ENCODE assay signal across 1 cellular context in genomic region chr2:222864296-222864695, GRCh38.
TF ChIP-seq lines count a peak whose summit lies in the region.

No MANE protein-coding gene starts in this region.

TF ChIP-seq in HepG2, 621 proteins besides CTCF, POLR2A, EP300 and RAD21 (continued from another document and continues in another):
- TF ChIP-seq ZSCAN5A (CRISPR knock-in tag; IDR thresholded peaks at IDR 0.05; ENCODE audit: borderline replicate concordance) (no peak), ZNF44 (CRISPR knock-in tag; IDR thresholded peaks at IDR 0.05) (no peak), GTF2F1 (IDR thresholded peaks at IDR 0.05; ENCODE audit: low read length) (no peak), HOMEZ (CRISPR knock-in tag; IDR thresholded peaks at IDR 0.05; ENCODE audit: low read depth) (no peak), ZSCAN25 (CRISPR knock-in tag; IDR thresholded peaks at IDR 0.05) (no peak), IKZF1 (IDR thresholded peaks at IDR 0.05) (no peak), ZNF142 (CRISPR knock-in tag; IDR thresholded peaks at IDR 0.05) (no peak), IRF9 (CRISPR knock-in tag; IDR thresholded peaks at IDR 0.05; ENCODE audit: borderline replicate concordance) (no peak), TRIM24 (CRISPR knock-in tag; IDR thresholded peaks at IDR 0.05) (no peak), SP2 (CRISPR knock-in tag; IDR thresholded peaks at IDR 0.05) (no peak), ZSCAN21 (CRISPR knock-in tag; IDR thresholded peaks at IDR 0.05; ENCODE audit: borderline replicate concordance) (no peak), ZBTB3 (CRISPR knock-in tag; IDR thresholded peaks at IDR 0.05; ENCODE audit: borderline replicate concordance, low read depth) (no peak), HMG20A (CRISPR knock-in tag; IDR thresholded peaks at IDR 0.05; ENCODE audit: borderline replicate concordance) (no peak), SIX4 (CRISPR knock-in tag; IDR thresholded peaks at IDR 0.05) (no peak), ZNF883 (CRISPR knock-in tag; IDR thresholded peaks at IDR 0.05; ENCODE audit: not compliant biosample characterization) (no peak), MXD1 (CRISPR knock-in tag; IDR thresholded peaks at IDR 0.05) (no peak), ASH2L (IDR thresholded peaks at IDR 0.05; ENCODE audit: insufficient read length, low read depth, low read length) (no peak), JARID2 (CRISPR knock-in tag; IDR thresholded peaks at IDR 0.05; ENCODE audit: insufficient replicate concordance) (no peak), TFDP2 (CRISPR knock-in tag; IDR thresholded peaks at IDR 0.05) (no peak), ZFP36L1 (CRISPR knock-in tag; IDR thresholded peaks at IDR 0.05) (no peak), ZMAT5 (CRISPR knock-in tag; IDR thresholded peaks at IDR 0.05; ENCODE audit: borderline replicate concordance, low read depth) (no peak), FOXP1 (IDR thresholded peaks at IDR 0.05) (no peak), FOXP1 (CRISPR knock-in tag; IDR thresholded peaks at IDR 0.05) (no peak), SMAD9 (CRISPR knock-in tag; IDR thresholded peaks at IDR 0.05) (no peak), KLF6 (CRISPR knock-in tag; IDR thresholded peaks at IDR 0.05) (0 out of 2 replicates have a peak, but pooled peaks have one; percentile 17), ZNF12 (CRISPR knock-in tag; IDR thresholded peaks at IDR 0.05) (no peak), PATZ1 (CRISPR knock-in tag; IDR thresholded peaks at IDR 0.05) (no peak), CSRNP1 (CRISPR knock-in tag; IDR thresholded peaks at IDR 0.05) (0 out of 2 replicates have a peak, but pooled peaks have one; percentile 28), ZNF7 (CRISPR knock-in tag; IDR thresholded peaks at IDR 0.05) (no peak), HNRNPL (IDR thresholded peaks at IDR 0.05; ENCODE audit: low read depth, low read length) (no peak), UBTF (CRISPR knock-in tag; IDR thresholded peaks at IDR 0.05) (no peak), CEBPG (CRISPR knock-in tag; IDR thresholded peaks at IDR 0.05) (0 out of 2 replicates have a peak, but pooled peaks have one; percentile 27), ZNF343 (CRISPR knock-in tag; IDR thresholded peaks at IDR 0.05) (no peak), SETDB1 (CRISPR knock-in tag; IDR thresholded peaks at IDR 0.05; ENCODE audit: borderline replicate concordance) (no peak), ZNF598 (CRISPR knock-in tag; IDR thresholded peaks at IDR 0.05; ENCODE audit: borderline replicate concordance) (no peak), GABPA (IDR thresholded peaks at IDR 0.05; ENCODE audit: low read depth, low read length) (no peak), GABPA (CRISPR knock-in tag; IDR thresholded peaks at IDR 0.05; ENCODE audit: low read depth) (no peak), ZSCAN20 (CRISPR knock-in tag; IDR thresholded peaks at IDR 0.05; ENCODE audit: borderline replicate concordance) (no peak), ZNF772 (CRISPR knock-in tag; IDR thresholded peaks at IDR 0.05) (0 out of 2 replicates have a peak, but pooled peaks have one; percentile 21), NR2F1 (CRISPR knock-in tag; IDR thresholded peaks at IDR 0.05) (no peak), ZNF556 (CRISPR knock-in tag; IDR thresholded peaks at IDR 0.05; ENCODE audit: borderline replicate concordance) (no peak), HMGXB4 (CRISPR knock-in tag; IDR thresholded peaks at IDR 0.05; ENCODE audit: borderline replicate concordance in 1 of 2, low read depth in 1 of 2) (no peak), ZNF557 (CRISPR knock-in tag; IDR thresholded peaks at IDR 0.05) (no peak), RFX1 (IDR thresholded peaks at IDR 0.05) (no peak), ESRRA (CRISPR knock-in tag; IDR thresholded peaks at IDR 0.05; ENCODE audit: low read depth) (no peak), PHB2 (IDR thresholded peaks at IDR 0.05; ENCODE audit: partially characterized antibody) (no peak)
